Comparison of ENCODE assay signal across 8 cellular contexts in the genomic region with DNA sequence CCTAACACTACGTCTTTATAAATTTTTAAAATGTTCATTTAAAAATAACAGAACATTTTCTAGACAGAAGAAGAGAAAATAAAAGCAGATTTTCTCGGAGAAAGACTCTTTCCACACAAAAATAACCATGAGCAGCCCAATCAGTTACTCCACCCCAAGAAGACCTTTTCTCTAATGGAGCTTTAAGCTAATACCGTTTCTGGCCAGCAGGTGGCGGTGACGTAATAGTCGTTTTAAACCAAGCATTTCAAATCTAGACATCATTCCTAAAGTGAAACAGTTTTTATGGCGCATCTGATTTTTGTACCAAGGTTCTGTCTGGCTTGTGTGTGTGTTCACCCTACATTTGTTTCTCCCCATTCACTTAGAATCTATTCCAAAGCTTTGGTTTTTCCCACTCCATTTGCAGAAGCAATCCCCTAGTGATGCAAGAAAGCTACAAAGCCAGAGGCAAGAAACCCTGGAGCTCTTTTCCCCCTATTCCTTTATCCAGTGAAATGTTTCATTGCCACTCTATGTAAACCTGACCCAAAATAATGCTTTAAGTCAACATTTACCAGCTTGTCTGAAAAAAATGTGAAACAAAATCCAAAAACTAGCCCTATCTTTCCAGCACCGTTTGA.
DNase-seq lines count a peak whose midpoint lies in the region; ATAC-seq lines count a peak whose summit lies in the region.

No MANE protein-coding gene starts in this region.

- peak overlapping the region; percentile 13 for H3K9ac ChIP-seq in mesenchymal stem cell (ENCODE audit: low read length)

- no peak overlapping the region for H4K91ac ChIP-seq in mesenchymal stem cell (ENCODE audit: low read length)

- no peak overlapping the region for H3K4me3 ChIP-seq in mesenchymal stem cell (ENCODE audit: insufficient read depth in 1 of 2, low read depth in 1 of 2, low read length in 2 of 2)

- peak; percentile 74 for DNase-seq in Right ventricle myocardium inferior (ENCODE audit: missing footprints)
- no peak for DNase-seq in cardiac septum (ENCODE audit: low spot score)
- peak; percentile 74 for DNase-seq in NCI-H460 (ENCODE audit: extremely low read depth, low read depth)
- peak; percentile 62 for DNase-seq in activated CD4-positive, alpha-beta T cell treated with anti-CD3 and anti-CD28 coated beads, Interleukin-2, amount 50 U/mL, for 1 hour
- peak; percentile 78 for DNase-seq in ecto neural progenitor cell (ENCODE audit: low spot score)
- peak; percentile 69 for DNase-seq in mesenchymal stem cell
- peak; percentile 12 to 46 for DNase-seq in stimulated activated CD8-positive, alpha-beta memory T cell treated with anti-CD3 and anti-CD28 coated beads, Interleukin-15, amount 100 ng/mL, for 4 hours (ENCODE audit: low read depth in 2 of 2)

- intact Hi-C loops in Right ventricle myocardium inferior (cut with DNase I): loop anchor here (1.0 kb wide), 1 partner anchor 110 kb away; no protein-coding TSS in a partner anchor
- intact Hi-C loops in cardiac septum (cut with DNase I): loop anchor here (2.0 kb wide), 1 partner anchor 111 kb away; no protein-coding TSS in a partner anchor

- H3K23ac ChIP-seq in mesenchymal stem cell (ENCODE audit: low read length in 2 of 2): no peak overlapping the region

- H3K4me2 ChIP-seq in mesenchymal stem cell (ENCODE audit: low read length, poor library complexity, severe bottlenecking): no peak overlapping the region

- no peak overlapping the region for H2BK5ac ChIP-seq in mesenchymal stem cell (ENCODE audit: low read depth, low read length, poor library complexity, severe bottlenecking)

- no peak overlapping the region for H2AK5ac ChIP-seq in mesenchymal stem cell (ENCODE audit: low read length, severe bottlenecking)

- WGBS in mesenchymal stem cell: 21% methylated on average over 8 of the region's 8 CpGs

- H3K27ac ChIP-seq in mesenchymal stem cell (ENCODE audit: low read length, poor library complexity, severe bottlenecking): no peak overlapping the region

- H3K79me1 ChIP-seq in mesenchymal stem cell (replicated peaks; ENCODE audit: low read length, poor library complexity, severe bottlenecking): no peaks in the 10 kb centered on the region

- no peak overlapping the region for H2BK120ac ChIP-seq in mesenchymal stem cell (ENCODE audit: low read depth, low read length)

- H3K4me1 ChIP-seq in mesenchymal stem cell (ENCODE audit: control insufficient read depth, insufficient read depth, low read depth, low read length): no peaks in the 10 kb centered on the region

- H3K27me3 ChIP-seq in mesenchymal stem cell (ENCODE audit: control insufficient read depth in 1 of 2, insufficient read depth in 1 of 2, low read length in 2 of 2): peaks cover 0 to 22% of the 10 kb centered on the region in 2 experiments

- no peak overlapping the region for H2AFZ ChIP-seq in mesenchymal stem cell (ENCODE audit: low read depth, low read length)

- no peak overlapping the region for H3K4ac ChIP-seq in mesenchymal stem cell (ENCODE audit: low read depth in 1 of 2, low read length in 2 of 2)

- no peaks in the 10 kb centered on the region for H3K36me3 ChIP-seq in mesenchymal stem cell (ENCODE audit: control insufficient read depth in 1 of 2, insufficient read depth in 2 of 2, low read depth in 1 of 2, low read length in 2 of 2)

- H3K18ac ChIP-seq in mesenchymal stem cell (ENCODE audit: low read depth in 1 of 2, low read length in 2 of 2): no peak overlapping the region

- H4K8ac ChIP-seq in mesenchymal stem cell (ENCODE audit: low read length): no peak overlapping the region

- no peak overlapping the region for H2BK15ac ChIP-seq in mesenchymal stem cell (ENCODE audit: low read depth, poor library complexity, severe bottlenecking)

- no peak overlapping the region for H2BK12ac ChIP-seq in mesenchymal stem cell (ENCODE audit: low read length in 2 of 2)

- H3K14ac ChIP-seq in mesenchymal stem cell (ENCODE audit: low read length in 2 of 2): no peak overlapping the region

- no peaks in the 10 kb centered on the region for H3K9me3 ChIP-seq in mesenchymal stem cell (ENCODE audit: control insufficient read depth, low read length)

- no peak for ATAC-seq in Right ventricle myocardium inferior
- ATAC-seq in HG03196 (IDR thresholded peaks at IDR 0.05; ENCODE audit: unreplicated experiment): peak; percentile 69
